Comparison of ENCODE assay signal across 8 cellular contexts in the genomic region with DNA sequence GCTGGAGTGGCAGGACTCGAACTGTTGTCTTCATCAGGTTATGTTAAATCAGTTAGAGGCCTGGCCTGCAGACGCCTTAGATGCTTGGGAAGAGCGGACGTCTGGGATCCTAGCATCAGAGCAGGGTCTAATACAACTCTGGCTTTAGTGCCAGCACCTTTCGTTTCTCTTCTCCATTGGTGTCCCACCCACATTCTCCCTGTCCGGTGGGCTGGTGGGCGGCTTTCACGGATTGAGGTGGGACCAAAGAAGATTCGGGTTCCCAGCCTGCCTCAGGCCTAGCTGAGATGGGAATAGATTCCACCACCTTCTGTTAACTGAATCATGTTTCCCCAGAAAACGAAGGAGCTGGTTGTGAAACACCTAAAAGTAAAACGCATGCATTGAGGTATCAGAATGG. TPM values are rescaled to one million over a fixed set of nuclear protein-coding genes. Genes with fewer than 3 reads are reported as not detected.
DNase-seq lines count a peak whose midpoint lies in the region; ATAC-seq and TF ChIP-seq lines count a peak whose summit lies in the region.

No MANE protein-coding gene starts in this region.

- H4K20me1 ChIP-seq in OCI-LY1 (ENCODE audit: insufficient read depth, low read length): no peaks in the 10 kb centered on the region

- no peaks in the 10 kb centered on the region for H3K27me3 ChIP-seq in GM06990 (replicated peaks; ENCODE audit: control insufficient read depth, insufficient read depth, low read length)
- no peaks in the 10 kb centered on the region for H3K27me3 ChIP-seq in OCI-LY1 (ENCODE audit: insufficient read depth, low read length)
- H3K27me3 ChIP-seq in esophagus squamous epithelium: no peaks in the 10 kb centered on the region

- H3K9ac ChIP-seq in OCI-LY1 (ENCODE audit: low read length): peak overlapping the region; percentile 86

- 38 to 39% methylated on average over 5 to 7 of the region's 11 CpGs for WGBS in esophagus squamous epithelium, 2 donors

- no peak for TF ChIP-seq POLR2A in esophagus squamous epithelium (IDR thresholded peaks at IDR 0.05)

- no peaks in the 10 kb centered on the region; the same call in 1 of the 2 replicates for H3F3A ChIP-seq in OCI-LY1 (ENCODE audit: insufficient read depth, low read length)

- H2AFZ ChIP-seq in OCI-LY1 (ENCODE audit: low read length): no peak overlapping the region

- no peak for ATAC-seq in HG02870 (IDR thresholded peaks at IDR 0.05; ENCODE audit: unreplicated experiment)
- ATAC-seq in HG03571 (IDR thresholded peaks at IDR 0.05; ENCODE audit: unreplicated experiment): no peak

- no peak for DNase-seq in GM06990 (ENCODE audit: extremely low read depth, insufficient read length)
- DNase-seq in esophagus squamous epithelium (lab: John Stamatoyannopoulos, UW): no peak
- DNase-seq in retinal pigment epithelial cell (ENCODE audit: low read depth): no peak
- no peak for DNase-seq in medulla oblongata (ENCODE audit: extremely low spot score)
- no peak for DNase-seq in A172 (ENCODE audit: low spot score)

- H3K27ac ChIP-seq in OCI-LY1 (ENCODE audit: low read depth, low read length, poor library complexity, severe bottlenecking) (peak overlapping the region; percentile 43), esophagus squamous epithelium (peak overlapping the region; percentile 22 to 86 (median 81))

- no peaks in the 10 kb centered on the region for H3K9me2 ChIP-seq in OCI-LY1 (ENCODE audit: low read depth, low read length)

- H3K4me1 ChIP-seq in OCI-LY1 (ENCODE audit: insufficient read depth, low read length, severe bottlenecking) (peaks cover 57% of the 10 kb centered on the region), esophagus squamous epithelium (peaks cover 0 to 38% (median 0%) of the 10 kb centered on the region in 3 donors)

- H3K4me3 ChIP-seq in GM06990 (replicated peaks; ENCODE audit: low read depth, low read length): peak overlapping the region; percentile 72
- H3K4me3 ChIP-seq in OCI-LY1 (ENCODE audit: low read depth, low read length, poor library complexity, severe bottlenecking): peak overlapping the region; percentile 88
- peak overlapping the region; percentile 68 to 81 (median 68) for H3K4me3 ChIP-seq in esophagus squamous epithelium
- peak overlapping the region; percentile 56 for H3K4me3 ChIP-seq in retinal pigment epithelial cell (ENCODE audit: low read length)

- 0 out of 2 replicates have a peak, but pooled peaks cover 4% of the 10 kb centered on the region for H3K79me2 ChIP-seq in OCI-LY1 (ENCODE audit: insufficient read depth, low read length)

- TF ChIP-seq CTCF in GM06990 (IDR thresholded peaks at IDR 0.05; ENCODE audit: insufficient read depth, low read length, poor library complexity, severe bottlenecking) (no peak), OCI-LY1 (IDR thresholded peaks at IDR 0.05; ENCODE audit: low read length) (no peak), esophagus squamous epithelium (IDR thresholded peaks at IDR 0.05) (no peak), retinal pigment epithelial cell (conservative IDR thresholded peaks at IDR 0.05; ENCODE audit: low read depth, low read length) (no peak)

- H3K4me2 ChIP-seq in OCI-LY1 (ENCODE audit: low read length): peak overlapping the region; percentile 74

- no peaks in the 10 kb centered on the region for H3K36me3 ChIP-seq in GM06990 (ENCODE audit: control insufficient read depth, insufficient read depth, low read length)
- H3K36me3 ChIP-seq in OCI-LY1 (ENCODE audit: insufficient read depth, low read length): no peaks in the 10 kb centered on the region
- no peaks in the 10 kb centered on the region for H3K36me3 ChIP-seq in esophagus squamous epithelium

- H3K9me3 ChIP-seq in OCI-LY1 (ENCODE audit: low read length) (no peaks in the 10 kb centered on the region), esophagus squamous epithelium (no peaks in the 10 kb centered on the region)

- intact Hi-C loops in esophagus squamous epithelium (cut with DNase I): no loop called here

RNA-seq across cellular contexts. Expression of gene PDK3, which starts 0.9 kb away (rescaled TPM):
- 10 to 100 TPM in 2 of 4 donors, 1 to 10 TPM in 2; 5.4 to 20.6 (median 12.8) TPM for total RNA-seq in esophagus squamous epithelium
- 13.6 and 16.9 TPM in 2 replicates for total RNA-seq in A172 (2014; rRNA removed; shearing (Covaris generic))
